Comparison of ENCODE assay signal across 15 cellular contexts in genomic region chr1:20683614-20684013, GRCh38. TPM values are rescaled to one million over a fixed set of nuclear protein-coding genes. Genes with fewer than 3 reads are reported as not detected.
"Had no signal": no experiment of that assay in that cellular context is flagged by ENCODE, and none has a peak within 500 bp of the region (broad histone marks: within the 10 kb centered on the region; RNA-seq: fewer than 3 reads in every experiment).

No MANE protein-coding gene starts in this region.

- H3K9me3 Mint-ChIP-seq: activated CD4-positive, alpha-beta T cell treated with anti-CD3 and anti-CD28 coated beads, Interleukin-2, amount 10 ng/mL, durations not matched to agents 7 days and 5 days; memory B cell; nephron had no signal

- H3K9me3 ChIP-seq: adrenal gland, colonic mucosa, esophagus squamous epithelium, gastroesophageal sphincter, SK-N-SH had no signal

- H3K4me1 ChIP-seq: colonic mucosa had no signal

- H3K4me3 Mint-ChIP-seq: activated CD4-positive, alpha-beta T cell treated with anti-CD3 and anti-CD28 coated beads, Interleukin-2, amount 10 ng/mL, durations not matched to agents 7 days and 5 days; activated CD8-positive, alpha-beta T cell treated with anti-CD3 and anti-CD28 coated beads for 36 hours; activated naive CD8-positive, alpha-beta T cell; memory B cell; nephron had no signal

- H3K27ac Mint-ChIP-seq: activated CD4-positive, alpha-beta T cell treated with anti-CD3 and anti-CD28 coated beads, Interleukin-2, amount 10 ng/mL, durations not matched to agents 7 days and 5 days; activated CD8-positive, alpha-beta T cell treated with anti-CD3 and anti-CD28 coated beads for 36 hours; activated naive CD8-positive, alpha-beta T cell; memory B cell; nephron had no signal

- H3K4me3 ChIP-seq: colonic mucosa had no signal

- H3K27me3 ChIP-seq: adrenal gland, colonic mucosa, esophagus squamous epithelium, gastroesophageal sphincter had no signal

- H3K36me3 ChIP-seq: adrenal gland, colonic mucosa, esophagus squamous epithelium, gastroesophageal sphincter had no signal

- H3K27ac ChIP-seq: colonic mucosa had no signal

- H3K36me3 Mint-ChIP-seq: activated naive CD8-positive, alpha-beta T cell; memory B cell had no signal

- DNase-seq: activated CD4-positive, alpha-beta T cell treated with anti-CD3 and anti-CD28 coated beads, Interleukin-2, amount 10 ng/mL, durations not matched to agents 7 days and 5 days; activated CD8-positive, alpha-beta T cell treated with anti-CD3 and anti-CD28 coated beads for 36 hours; adrenal gland; colonic mucosa; esophagus squamous epithelium; head of caudate nucleus; nucleus accumbens; SK-N-SH; stimulated activated CD4-positive, alpha-beta T cell treated with anti-CD3 and anti-CD28 coated beads, Interleukin-4, amount 100 ng/mL, for 24 hours; stimulated activated naive CD4-positive, alpha-beta T cell treated with Interleukin-2 at 50 U/mL for 16 hours had no signal

- ATAC-seq: activated CD8-positive, alpha-beta T cell treated with anti-CD3 and anti-CD28 coated beads for 36 hours; gastroesophageal sphincter had no signal

RNA-seq across cellular contexts. Expression of gene KIF17, which starts 34.2 kb away (rescaled TPM):
- total RNA-seq: activated CD4-positive, alpha-beta T cell treated with anti-CD3 and anti-CD28 coated beads, Interleukin-2, amount 10 ng/mL, durations not matched to agents 7 days and 5 days; activated CD8-positive, alpha-beta T cell treated with anti-CD3 and anti-CD28 coated beads for 36 hours; T-helper 2 cell treated with Interferon-gamma antibody and Interleukin-4, amounts not matched to agents 100 ng/mL and 5 ng/mL, for 36 hours had no signal

RNA-seq across cellular contexts. Expression of gene SH2D5, which starts 48.9 kb away (rescaled TPM):
- total RNA-seq: activated CD4-positive, alpha-beta T cell treated with anti-CD3 and anti-CD28 coated beads, Interleukin-2, amount 10 ng/mL, durations not matched to agents 7 days and 5 days had no signal
